In the genomic region with DNA sequence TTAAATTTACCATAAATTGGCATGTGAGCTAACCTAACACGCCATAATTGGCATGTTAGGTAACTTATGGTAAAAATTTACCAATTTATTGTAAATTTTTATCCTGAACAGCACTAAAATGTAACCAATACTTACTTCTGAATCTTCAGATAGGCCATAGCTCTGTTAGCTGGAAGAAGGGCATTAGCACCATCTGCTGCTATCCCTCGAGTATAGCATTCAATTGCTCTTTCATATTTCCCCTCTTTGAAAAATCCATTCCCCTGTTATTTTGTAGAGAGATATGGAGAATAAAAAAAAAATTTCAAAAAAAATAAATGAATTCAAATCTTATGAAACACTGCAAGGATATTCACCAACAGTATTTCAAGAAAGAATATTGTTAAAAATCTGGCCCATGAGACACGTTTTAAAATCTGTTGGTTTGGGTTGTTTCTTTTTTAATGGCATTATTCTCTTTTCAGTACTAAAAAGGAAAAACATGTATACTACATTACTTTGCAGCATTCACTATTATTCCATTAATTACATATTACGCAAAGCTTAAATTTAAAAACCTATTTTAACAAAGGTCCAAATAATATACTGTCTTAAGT, we compare ENCODE assay signal across 8 cellular contexts. TPM values are rescaled to one million over a fixed set of nuclear protein-coding genes. Genes with fewer than 3 reads are reported as not detected.
DNase-seq lines count a peak whose midpoint lies in the region; ATAC-seq and TF ChIP-seq lines count a peak whose summit lies in the region.

No MANE protein-coding gene starts in this region.

- peaks cover 12% of the 10 kb centered on the region for H3K4me1 Mint-ChIP-seq in stimulated activated naive CD8-positive, alpha-beta T cell treated with anti-CD3 and anti-CD28 coated beads, Interleukin-15, amount 100 ng/mL, for 72 hours

- ATAC-seq in foreskin keratinocyte (no peak), sciatic nerve (peak; percentile 48), HG02938 (IDR thresholded peaks at IDR 0.05; ENCODE audit: unreplicated experiment) (no peak)
- ATAC-seq in stimulated activated naive CD8-positive, alpha-beta T cell treated with anti-CD3 and anti-CD28 coated beads, Interleukin-15, amount 100 ng/mL, for 72 hours, result no peak

- H3F3A ChIP-seq in Loucy (ENCODE audit: low read depth), result no peaks in the 10 kb centered on the region

- H3K4me3 ChIP-seq in Loucy (ENCODE audit: low read length, poor library complexity, severe bottlenecking) (no peak overlapping the region), WERI-Rb-1 (ENCODE audit: low read depth, low read length) (no peak overlapping the region)

- H3K9ac ChIP-seq in Loucy (ENCODE audit: low read depth, low read length, poor library complexity, severe bottlenecking), result no peak overlapping the region

- H3K27me3 ChIP-seq in Loucy (ENCODE audit: insufficient read depth, low read length, poor library complexity, severe bottlenecking), result no peaks in the 10 kb centered on the region
- no peaks in the 10 kb centered on the region for H3K27me3 ChIP-seq in WERI-Rb-1 (ENCODE audit: insufficient read depth, low read depth, severe bottlenecking)
- H3K27me3 ChIP-seq in foreskin keratinocyte, result no peaks in the 10 kb centered on the region

- DNase-seq in stimulated activated naive CD4-positive, alpha-beta T cell (lab: John Stamatoyannopoulos, UW), result peak in 5 of 6 experiments; percentile 15 to 47 (median 16)
- DNase-seq in stimulated activated naive CD4-positive, alpha-beta T cell treated with Interleukin-2 at 50 U/mL for 16 hours (lab: John Stamatoyannopoulos, UW), result no peak
- no peak for DNase-seq in WERI-Rb-1
- peak in 1 of 2 donors; percentile 17 for DNase-seq in foreskin keratinocyte
- DNase-seq in sciatic nerve (ENCODE audit: low spot score), result no peak
- DNase-seq in stimulated activated naive CD8-positive, alpha-beta T cell treated with anti-CD3 and anti-CD28 coated beads, Interleukin-15, amount 100 ng/mL, for 72 hours, result no peak

- H3K79me2 ChIP-seq in Loucy (ENCODE audit: insufficient read depth, low read length), result no peaks in the 10 kb centered on the region

- H3K27me3 Mint-ChIP-seq in stimulated activated naive CD8-positive, alpha-beta T cell treated with anti-CD3 and anti-CD28 coated beads, Interleukin-15, amount 100 ng/mL, for 72 hours, result no peaks in the 10 kb centered on the region

- no peak overlapping the region for H2AFZ ChIP-seq in Loucy (ENCODE audit: low read length)

- intact Hi-C loops in sciatic nerve (cut with DNase I), result no loop called here

- H3K4me1 ChIP-seq in Loucy (ENCODE audit: insufficient read depth, low read length, poor library complexity, severe bottlenecking) (no peaks in the 10 kb centered on the region), foreskin keratinocyte (no peaks in the 10 kb centered on the region)

- no peaks in the 10 kb centered on the region for H3K9me3 ChIP-seq in Loucy (ENCODE audit: insufficient read depth, low read depth, low read length)
- no peaks in the 10 kb centered on the region for H3K9me3 ChIP-seq in WERI-Rb-1 (ENCODE audit: severe bottlenecking)

- H3K36me3 ChIP-seq in Loucy (ENCODE audit: insufficient read depth, low read length), result peaks cover 30% of the 10 kb centered on the region
- H3K36me3 ChIP-seq in WERI-Rb-1, result peaks cover 18% of the 10 kb centered on the region

- TF ChIP-seq CTCF in Loucy (conservative IDR thresholded peaks at IDR 0.05; ENCODE audit: low read length) (peak; percentile 81), WERI-Rb-1 (IDR thresholded peaks at IDR 0.05; ENCODE audit: low read depth, low read length) (peak; percentile 49; the same call in 1 of the 2 replicates), foreskin keratinocyte (conservative IDR thresholded peaks at IDR 0.05) (peak; percentile 79)

- no peaks in the 10 kb centered on the region for H3K9me3 Mint-ChIP-seq in stimulated activated naive CD8-positive, alpha-beta T cell treated with anti-CD3 and anti-CD28 coated beads, Interleukin-15, amount 100 ng/mL, for 72 hours

- H3K27ac Mint-ChIP-seq in stimulated activated naive CD8-positive, alpha-beta T cell treated with anti-CD3 and anti-CD28 coated beads, Interleukin-15, amount 100 ng/mL, for 72 hours, result no peak overlapping the region

- H3K4me2 ChIP-seq in Loucy (ENCODE audit: low read depth, low read length, poor library complexity, severe bottlenecking), result no peak overlapping the region

- no peaks in the 10 kb centered on the region for H3K9me2 ChIP-seq in Loucy (replicated peaks; ENCODE audit: low read depth, low read length)

- H3K27ac ChIP-seq in WERI-Rb-1 (no peak overlapping the region), foreskin keratinocyte (no peak overlapping the region)

- H3K4me3 Mint-ChIP-seq in stimulated activated naive CD8-positive, alpha-beta T cell treated with anti-CD3 and anti-CD28 coated beads, Interleukin-15, amount 100 ng/mL, for 72 hours, result no peak overlapping the region

- peaks cover 3% of the 10 kb centered on the region for H4K20me1 ChIP-seq in Loucy (ENCODE audit: insufficient read depth, low read length, poor library complexity, severe bottlenecking)

RNA-seq across cellular contexts. Expression of a gene that starts 19.1 kb away (rescaled TPM):
- total RNA-seq in foreskin keratinocyte, result 27.8 and 29.7 TPM in 2 replicates
- polyA plus RNA-seq in foreskin keratinocyte, result 14.7 and 16.3 TPM in 2 replicates
- total RNA-seq in sciatic nerve, result 25.8 TPM

RNA-seq across cellular contexts. Expression of a gene that starts 38.5 kb away (rescaled TPM):
- total RNA-seq in foreskin keratinocyte, result 0.28 and 0.34 TPM in 2 replicates
- 0.14 and 0.21 TPM in 2 replicates for polyA plus RNA-seq in foreskin keratinocyte
- 0.40 TPM for total RNA-seq in sciatic nerve

Comparison
In these comparisons a context has a peak if more than half of its experiments do, and no peak if none do; other contexts are left out.
1. DNase-seq: peak in stimulated activated naive CD4-positive, alpha-beta T cell (5 of 6); none in stimulated activated naive CD4-positive, alpha-beta T cell treated with Interleukin-2 at 50 U/mL for 16 hours (single experiment), WERI-Rb-1 (single experiment), sciatic nerve (single experiment) and stimulated activated naive CD8-positive, alpha-beta T cell treated with anti-CD3 and anti-CD28 coated beads, Interleukin-15, amount 100 ng/mL, for 72 hours (0 of 2).
2. Peak in every context shown above with its lines, with median percentiles within 50 percentile points of each other: CTCF ChIP-seq.